ENCODE assay signal across 31 cellular contexts in the genomic region with DNA sequence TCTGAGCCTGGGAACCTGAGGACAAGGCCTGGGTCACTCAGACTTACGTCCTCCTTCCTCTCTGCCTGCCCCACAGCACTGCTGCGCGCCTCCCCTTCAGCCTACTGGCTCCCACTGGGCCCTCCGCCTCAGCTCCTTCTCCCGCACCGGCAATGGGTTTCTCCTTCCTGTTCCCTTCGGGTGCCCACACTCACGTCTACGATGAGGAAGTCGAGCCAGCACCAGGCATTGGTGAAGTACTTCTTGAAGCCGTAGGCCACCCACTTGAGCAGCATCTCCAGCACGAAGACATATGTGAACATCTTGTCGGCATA.
DNase-seq lines count a peak whose midpoint lies in the region; ATAC-seq and TF ChIP-seq lines count a peak whose summit lies in the region.
"Had no signal": no experiment of that assay in that cellular context is flagged by ENCODE, and none has a peak within 500 bp of the region (broad histone marks: within the 10 kb centered on the region; RNA-seq: fewer than 3 reads in every experiment).

No MANE protein-coding gene starts in this region.

- H3K9me3 Mint-ChIP-seq in activated naive CD4-positive, alpha-beta T cell treated with anti-CD3 and anti-CD28 coated beads, Interleukin-2, amount 10 ng/mL, durations not matched to agents 7 days and 5 days: no peaks in the 10 kb centered on the region
- no peaks in the 10 kb centered on the region for H3K9me3 Mint-ChIP-seq in stimulated activated effector memory CD8-positive, alpha-beta T cell treated with anti-CD3 and anti-CD28 coated beads, Interleukin-12 subunit alpha, Interleukin-12 subunit beta, amount 100 ng/mL, for 72 hours
- H3K9me3 Mint-ChIP-seq: CD4-positive, alpha-beta memory T cell; central memory CD8-positive, alpha-beta T cell; natural killer cell; T-helper 2 cell treated with Interferon-gamma antibody and Interleukin-4, amounts not matched to agents 5 μg/mL and 100 μg/mL, for 36 hours had no signal

- H3K4me1 ChIP-seq in Peyer's patch (no peaks in the 10 kb centered on the region), lower lobe of right lung (no peaks in the 10 kb centered on the region)
- H3K4me1 ChIP-seq: A549, esophagus muscularis mucosa, uterus had no signal

- H3K4me3 ChIP-seq in Peyer's patch (no peak overlapping the region), lower lobe of right lung (no peak overlapping the region)
- H3K4me3 ChIP-seq: A549, esophagus muscularis mucosa, lung, mucosa of descending colon, ovary, uterus had no signal

- H3K27ac Mint-ChIP-seq in activated naive CD4-positive, alpha-beta T cell treated with anti-CD3 and anti-CD28 coated beads, Interleukin-2, amount 10 ng/mL, durations not matched to agents 7 days and 5 days: no peak overlapping the region
- H3K27ac Mint-ChIP-seq in stimulated activated effector memory CD8-positive, alpha-beta T cell treated with anti-CD3 and anti-CD28 coated beads, Interleukin-12 subunit alpha, Interleukin-12 subunit beta, amount 100 ng/mL, for 72 hours: peak overlapping the region; percentile 55
- H3K27ac Mint-ChIP-seq: CD4-positive, alpha-beta memory T cell; natural killer cell; T-helper 2 cell treated with Interferon-gamma antibody and Interleukin-4, amounts not matched to agents 5 μg/mL and 100 μg/mL, for 36 hours had no signal

- peak; percentile 15 for DNase-seq in activated naive CD4-positive, alpha-beta T cell treated with anti-CD3 and anti-CD28 coated beads, Interleukin-2, amount 10 ng/mL, durations not matched to agents 7 days and 5 days
- no peak for DNase-seq in activated naive CD4-positive, alpha-beta T cell treated with anti-CD3 and anti-CD28 coated beads, Interleukin-2, amount 50 U/mL, for 16 hours
- peak in 2 of 3 donors; percentile 25 to 37 for DNase-seq in Peyer's patch
- peak; percentile 24 for DNase-seq in lower lobe of right lung
- no peak for DNase-seq in stimulated activated effector memory CD8-positive, alpha-beta T cell treated with anti-CD3 and anti-CD28 coated beads, Interleukin-12 subunit alpha, Interleukin-12 subunit beta, amount 100 ng/mL, for 72 hours (ENCODE audit: low spot score in 2 of 2)
- no peak for DNase-seq in stimulated activated CD4-positive, alpha-beta T cell treated with anti-CD3 and anti-CD28 coated beads, Interleukin-15, amount 100 ng/mL, for 24 hours
- DNase-seq in iPS-NIHi11 (ENCODE audit: low spot score): no peak
- DNase-seq: activated CD4-positive, alpha-beta T cell treated with anti-CD3 and anti-CD28 coated beads for 4 hours; activated gamma-delta T cell treated with Interleukin-2 at 50 U/mL for 16 hours; activated T-cell treated with anti-CD3 and anti-CD28 coated beads, Interleukin-2, amount 50 U/mL, for 1 hour; AML-193; CD4-positive, alpha-beta memory T cell; foreskin fibroblast; mucosa of descending colon; natural killer cell; NCI-H1417 treated with DMSO at 0.1 percent for 48 hours; NCI-H2081; NCI-H226; NCI-H526 treated with DMSO at 0.1 percent for 48 hours; NK-92 treated with Interleukin-12 subunit alpha and Interleukin-12 subunit beta, amount 100 ng/mL, for 24 hours; retina; stimulated activated CD4-positive, alpha-beta T cell treated with anti-CD3 and anti-CD28 coated beads, Interleukin-4, amount 100 ng/mL, for 24 hours; substantia nigra; uterus had no signal

- peak in 1 of 2 donors; percentile 25 for ATAC-seq in lower lobe of right lung
- no peak for ATAC-seq in stimulated activated effector memory CD8-positive, alpha-beta T cell treated with anti-CD3 and anti-CD28 coated beads, Interleukin-12 subunit alpha, Interleukin-12 subunit beta, amount 100 ng/mL, for 72 hours
- ATAC-seq in HG03354 (IDR thresholded peaks at IDR 0.05; ENCODE audit: poor library complexity, severe bottlenecking, unreplicated experiment): no peak
- ATAC-seq: A549, mucosa of descending colon, natural killer cell had no signal

- H3K4me3 Mint-ChIP-seq in activated naive CD4-positive, alpha-beta T cell treated with anti-CD3 and anti-CD28 coated beads, Interleukin-2, amount 10 ng/mL, durations not matched to agents 7 days and 5 days: no peak overlapping the region
- H3K4me3 Mint-ChIP-seq in stimulated activated effector memory CD8-positive, alpha-beta T cell treated with anti-CD3 and anti-CD28 coated beads, Interleukin-12 subunit alpha, Interleukin-12 subunit beta, amount 100 ng/mL, for 72 hours: no peak overlapping the region
- H3K4me3 Mint-ChIP-seq: CD4-positive, alpha-beta memory T cell; central memory CD8-positive, alpha-beta T cell; natural killer cell; T-helper 2 cell treated with Interferon-gamma antibody and Interleukin-4, amounts not matched to agents 5 μg/mL and 100 μg/mL, for 36 hours had no signal

- CTCF ChIA-PET in activated naive CD4-positive, alpha-beta T cell treated with anti-CD3 and anti-CD28 coated beads, Interleukin-2, amount 10 ng/mL, durations not matched to agents 7 days and 5 days (lab: Charles Lee): no interaction called here

- TF ChIP-seq CTCF in Peyer's patch (IDR thresholded peaks at IDR 0.05): no peak
- TF ChIP-seq CTCF in lower lobe of right lung (IDR thresholded peaks at IDR 0.05): no peak

- no peak for TF ChIP-seq POLR2A in Peyer's patch (IDR thresholded peaks at IDR 0.05)

- no peak overlapping the region for H3K27ac ChIP-seq in Peyer's patch
- no peak overlapping the region for H3K27ac ChIP-seq in lower lobe of right lung
- H3K27ac ChIP-seq: A549, esophagus muscularis mucosa, ovary, uterus had no signal

- H3K4me1 Mint-ChIP-seq in activated naive CD4-positive, alpha-beta T cell treated with anti-CD3 and anti-CD28 coated beads, Interleukin-2, amount 10 ng/mL, durations not matched to agents 7 days and 5 days: no peaks in the 10 kb centered on the region
- no peaks in the 10 kb centered on the region for H3K4me1 Mint-ChIP-seq in stimulated activated effector memory CD8-positive, alpha-beta T cell treated with anti-CD3 and anti-CD28 coated beads, Interleukin-12 subunit alpha, Interleukin-12 subunit beta, amount 100 ng/mL, for 72 hours
- H3K4me1 Mint-ChIP-seq: CD4-positive, alpha-beta memory T cell; central memory CD8-positive, alpha-beta T cell had no signal

- H3K9me3 ChIP-seq in Peyer's patch (no peaks in the 10 kb centered on the region), lower lobe of right lung (no peaks in the 10 kb centered on the region)
- H3K9me3 ChIP-seq: A549, mucosa of descending colon, ovary, uterus had no signal

- intact Hi-C loops in lower lobe of right lung (cut with DNase I): no loop called here

- no peaks in the 10 kb centered on the region for H3K27me3 Mint-ChIP-seq in activated naive CD4-positive, alpha-beta T cell treated with anti-CD3 and anti-CD28 coated beads, Interleukin-2, amount 10 ng/mL, durations not matched to agents 7 days and 5 days
- H3K27me3 Mint-ChIP-seq: CD4-positive, alpha-beta memory T cell had no signal

- H3K36me3 Mint-ChIP-seq in activated naive CD4-positive, alpha-beta T cell treated with anti-CD3 and anti-CD28 coated beads, Interleukin-2, amount 10 ng/mL, durations not matched to agents 7 days and 5 days: no peaks in the 10 kb centered on the region
- H3K36me3 Mint-ChIP-seq in stimulated activated effector memory CD8-positive, alpha-beta T cell treated with anti-CD3 and anti-CD28 coated beads, Interleukin-12 subunit alpha, Interleukin-12 subunit beta, amount 100 ng/mL, for 72 hours: no peaks in the 10 kb centered on the region
- H3K36me3 Mint-ChIP-seq: CD4-positive, alpha-beta memory T cell; natural killer cell had no signal

- no peaks in the 10 kb centered on the region for H3K36me3 ChIP-seq in Peyer's patch
- H3K36me3 ChIP-seq in lower lobe of right lung: no peaks in the 10 kb centered on the region
- H3K36me3 ChIP-seq: ovary, uterus had no signal

- H3K27me3 ChIP-seq in Peyer's patch (no peaks in the 10 kb centered on the region), lower lobe of right lung (ENCODE audit: low read depth) (no peaks in the 10 kb centered on the region)
- H3K27me3 ChIP-seq: esophagus muscularis mucosa, ovary, uterus had no signal

Comparison
In these comparisons a context has a peak if more than half of its experiments do, and no peak if none do; other contexts are left out.
1. DNase-seq: peak in activated naive CD4-positive, alpha-beta T cell treated with anti-CD3 and anti-CD28 coated beads, Interleukin-2, amount 10 ng/mL, durations not matched to agents 7 days and 5 days (single experiment), Peyer's patch (2 of 3) and lower lobe of right lung (single experiment); none in activated naive CD4-positive, alpha-beta T cell treated with anti-CD3 and anti-CD28 coated beads, Interleukin-2, amount 50 U/mL, for 16 hours (single experiment), stimulated activated effector memory CD8-positive, alpha-beta T cell treated with anti-CD3 and anti-CD28 coated beads, Interleukin-12 subunit alpha, Interleukin-12 subunit beta, amount 100 ng/mL, for 72 hours (0 of 2), stimulated activated CD4-positive, alpha-beta T cell treated with anti-CD3 and anti-CD28 coated beads, Interleukin-15, amount 100 ng/mL, for 24 hours (single experiment) and iPS-NIHi11 (single experiment).